Comparison of ENCODE assay signal across 8 cellular contexts in the genomic region with DNA sequence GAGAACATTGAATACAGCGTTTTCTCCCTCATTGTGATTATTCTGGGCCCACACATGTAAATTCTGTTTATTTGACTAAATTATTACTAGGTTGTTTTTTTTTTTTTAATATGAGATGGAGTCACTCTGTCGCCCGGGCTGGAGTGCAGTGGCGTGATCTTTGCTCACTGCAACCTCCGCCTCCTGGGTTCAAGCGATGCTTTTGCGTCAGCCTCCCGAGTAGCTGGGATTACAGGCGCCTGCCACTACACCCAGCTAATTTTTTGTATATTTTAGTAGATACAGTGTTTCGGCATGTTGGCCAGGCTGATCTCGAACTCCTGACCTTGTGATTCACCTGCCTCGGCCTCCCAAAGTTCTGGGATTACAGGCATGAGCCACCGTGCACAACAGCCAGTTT. TPM values are rescaled to one million over a fixed set of nuclear protein-coding genes. Genes with fewer than 3 reads are reported as not detected.
DNase-seq lines count a peak whose midpoint lies in the region; TF ChIP-seq lines count a peak whose summit lies in the region.
"Not testable (repeated sequence)": the region's sequence is repeated elsewhere in the genome, so short reads cannot be mapped to it uniquely, and the experiment has no call there.

No MANE protein-coding gene starts in this region.

- peaks cover 28% of the 10 kb centered on the region for H3K4me1 ChIP-seq in A673 (ENCODE audit: insufficient read depth, low read length, poor library complexity, severe bottlenecking)
- H3K4me1 ChIP-seq in adipocyte (ENCODE audit: control insufficient read depth, insufficient read depth, low read length), result peaks cover 56% of the 10 kb centered on the region
- peaks cover 58 to 90% (median 71%) of the 10 kb centered on the region in 4 donors for H3K4me1 ChIP-seq in esophagus muscularis mucosa
- peaks cover 24 to 77% (median 65%) of the 10 kb centered on the region in 4 donors for H3K4me1 ChIP-seq in liver (ENCODE audit: control insufficient read depth in 4 of 4, insufficient read depth in 4 of 4, low read length in 3 of 4)
- peaks cover 82 to 97% (median 89%) of the 10 kb centered on the region in 4 donors for H3K4me1 ChIP-seq in stomach

- peak overlapping the region; percentile 85 for H3K4me3 Mint-ChIP-seq in HFFc6
- H3K4me3 Mint-ChIP-seq in activated CD4-positive, alpha-beta T cell treated with anti-CD3 and anti-CD28 coated beads, Interleukin-2, amount 10 ng/mL, durations not matched to agents 24 days and 14 days, result peak overlapping the region; percentile 59
- peak overlapping the region; percentile 66 for H3K4me3 Mint-ChIP-seq in neural crest cell

- POLR2A ChIA-PET in A673 (lab: Charles Lee; ENCODE audit: low non-redundant PET), result not testable (repeated sequence)

- BruUV-seq in A673 (replicated peaks; lab: Mats Ljungman, UMichigan), result not testable (repeated sequence)

- DNase-seq in A673 (ENCODE audit: low spot score); activated CD4-positive, alpha-beta T cell treated with anti-CD3 and anti-CD28 coated beads, Interleukin-2, amount 10 ng/mL, durations not matched to agents 24 days and 14 days; adipocyte (ENCODE audit: low read depth); neural crest cell (ENCODE audit: low read depth, low spot score); stomach: not testable (repeated sequence)
- DNase-seq in HFFc6 (peak; percentile 14), esophagus muscularis mucosa (ENCODE audit: extremely low spot score) (peak; percentile 14)

- not testable (repeated sequence) for TF ChIP-seq EP300 in esophagus muscularis mucosa (IDR thresholded peaks at IDR 0.05); stomach (IDR thresholded peaks at IDR 0.05)

- not testable (repeated sequence) for TF ChIP-seq POLR2A in esophagus muscularis mucosa (IDR thresholded peaks at IDR 0.05; ENCODE audit: low read depth); stomach (IDR thresholded peaks at IDR 0.05)

- H3K4me1 Mint-ChIP-seq in HFFc6 (ENCODE audit: low read depth), result peaks cover 66% of the 10 kb centered on the region
- H3K4me1 Mint-ChIP-seq in activated CD4-positive, alpha-beta T cell treated with anti-CD3 and anti-CD28 coated beads, Interleukin-2, amount 10 ng/mL, durations not matched to agents 24 days and 14 days, result peaks cover 47% of the 10 kb centered on the region
- peaks cover 54% of the 10 kb centered on the region for H3K4me1 Mint-ChIP-seq in neural crest cell

- CTCF ChIA-PET in A673 (lab: Charles Lee), result not testable (repeated sequence)

- not testable (repeated sequence) for H3K27me3 ChIP-seq in A673 (replicated peaks; ENCODE audit: insufficient read depth, low read depth, low read length, poor library complexity); adipocyte (replicated peaks; ENCODE audit: control insufficient read depth, insufficient read depth, low read length); esophagus muscularis mucosa; liver (ENCODE audit: control insufficient read depth in 4 of 4, insufficient read depth in 4 of 4, low read length in 3 of 4); stomach

- H3K27ac Mint-ChIP-seq in HFFc6, result peak overlapping the region; percentile 96
- not testable (repeated sequence) for H3K27ac Mint-ChIP-seq in activated CD4-positive, alpha-beta T cell treated with anti-CD3 and anti-CD28 coated beads, Interleukin-2, amount 10 ng/mL, durations not matched to agents 24 days and 14 days
- peak overlapping the region; percentile 61 for H3K27ac Mint-ChIP-seq in neural crest cell (ENCODE audit: unreplicated experiment)

- H3K27ac ChIP-seq in A673 (ENCODE audit: low read depth, low read length, poor library complexity, severe bottlenecking) (peak overlapping the region; percentile 73), esophagus muscularis mucosa (replicated peaks in 1 of 4) (peak overlapping the region; percentile 57 to 83 (median 66)), liver (ENCODE audit: low read depth in 1 of 2, low read length in 2 of 2) (peak overlapping the region; percentile 45 to 72), stomach (peak overlapping the region in 4 of 5 donors; percentile 62 to 79 (median 66))

- H3K36me3 Mint-ChIP-seq in HFFc6 (ENCODE audit: low read depth), result peaks cover 20% of the 10 kb centered on the region
- H3K36me3 Mint-ChIP-seq in activated CD4-positive, alpha-beta T cell treated with anti-CD3 and anti-CD28 coated beads, Interleukin-2, amount 10 ng/mL, durations not matched to agents 24 days and 14 days (ENCODE audit: low read depth), result peaks cover 11% of the 10 kb centered on the region
- not testable (repeated sequence) for H3K36me3 Mint-ChIP-seq in neural crest cell (ENCODE audit: low read depth)

- 69% methylated on average over 13 of the region's 13 CpGs for WGBS in esophagus muscularis mucosa
- WGBS in liver, result 46% methylated on average over 13 of the region's 13 CpGs
- 55 to 71% (median 63%) methylated on average over 13 of the region's 13 CpGs for WGBS in stomach, 5 donors

- not testable (repeated sequence) for H3K9ac ChIP-seq in adipocyte (ENCODE audit: low read length); liver (ENCODE audit: low read depth in 1 of 2, low read length in 2 of 2)

- H3K9me3 ChIP-seq in A673 (ENCODE audit: low read depth, low read length, poor library complexity, severe bottlenecking); adipocyte (ENCODE audit: control insufficient read depth, low read length); esophagus muscularis mucosa; liver (ENCODE audit: control insufficient read depth in 4 of 4, low read length in 3 of 4); stomach: not testable (repeated sequence)

- H3K27me3 Mint-ChIP-seq in HFFc6 (ENCODE audit: insufficient read depth); activated CD4-positive, alpha-beta T cell treated with anti-CD3 and anti-CD28 coated beads, Interleukin-2, amount 10 ng/mL, durations not matched to agents 24 days and 14 days; neural crest cell (ENCODE audit: low read depth): not testable (repeated sequence)

- H3K4me3 ChIP-seq in A673 (ENCODE audit: low read depth, low read length, poor library complexity, severe bottlenecking); esophagus muscularis mucosa; liver (ENCODE audit: low read depth in 1 of 3, low read length in 3 of 3); stomach: not testable (repeated sequence)
- peak overlapping the region; percentile 70 for H3K4me3 ChIP-seq in adipocyte (ENCODE audit: low read length)

- TF ChIP-seq CTCF in A673 (conservative IDR thresholded peaks at IDR 0.05; ENCODE audit: low read depth, low read length); HFFc6 (IDR thresholded peaks at IDR 0.05); esophagus muscularis mucosa (IDR thresholded peaks at IDR 0.05); liver (IDR thresholded peaks at IDR 0.05; ENCODE audit: low read depth, low read length, missing input control); neural crest cell (conservative IDR thresholded peaks at IDR 0.05); stomach (IDR thresholded peaks at IDR 0.05): not testable (repeated sequence)

- not testable (repeated sequence) for H3K9me3 Mint-ChIP-seq in HFFc6; activated CD4-positive, alpha-beta T cell treated with anti-CD3 and anti-CD28 coated beads, Interleukin-2, amount 10 ng/mL, durations not matched to agents 24 days and 14 days; neural crest cell

- H3K36me3 ChIP-seq in A673 (ENCODE audit: insufficient read depth, low read length, poor library complexity, severe bottlenecking); adipocyte (ENCODE audit: control insufficient read depth, insufficient read depth, low read length, severe bottlenecking); esophagus muscularis mucosa; liver (ENCODE audit: control insufficient read depth in 4 of 4, insufficient read depth in 3 of 4, low read depth in 1 of 4, low read length in 3 of 4); stomach: not testable (repeated sequence)

- not testable (repeated sequence) for TF ChIP-seq RAD21 in liver (IDR thresholded peaks at IDR 0.05)

- intact Hi-C loops in A673 (cut with micrococcal nuclease; ENCODE audit: unreplicated experiment); activated CD4-positive, alpha-beta T cell treated with anti-CD3 and anti-CD28 coated beads, Interleukin-2, amount 10 ng/mL, durations not matched to agents 24 days and 14 days (cut with micrococcal nuclease); stomach (cut with DNase I; ENCODE audit: low total_unique reads): not testable (repeated sequence)
- intact Hi-C loops in esophagus muscularis mucosa (cut with DNase I), result loop anchor here (5.0 to 10.0 kb wide), 2 partner anchors 91 to 141 kb away; no protein-coding TSS in a partner anchor

TF ChIP-seq in liver, 16 proteins besides CTCF, POLR2A, EP300 and RAD21:
- TF ChIP-seq HNF4A (conservative IDR thresholded peaks at IDR 0.05), result peak; percentile 31 to 42
- peak in 1 of 2 donors; percentile 14 for TF ChIP-seq JUND (IDR thresholded peaks at IDR 0.05)
- peak in 1 of 2 donors; percentile 41 for TF ChIP-seq RXRA (IDR thresholded peaks at IDR 0.05)

RNA-seq across cellular contexts. Expression of a gene that starts 5.9 kb away (rescaled TPM):
- 52.2 and 56.6 TPM in 2 replicates for total RNA-seq in A673 (2021)
- total RNA-seq in HFFc6 (2021; fragmentation: NEBNext Ultra II Directional; extraction: Animal tissue kit (Norgen Biotek cat#: 25700)), result 10 to 100 TPM; 30.8 to 36.3 (median 34.3) TPM
- 27.3 and 31.3 TPM in 2 replicates for total RNA-seq in activated CD4-positive, alpha-beta T cell treated with anti-CD3 and anti-CD28 coated beads, Interleukin-2, amount 10 ng/mL, durations not matched to agents 24 days and 14 days
- total RNA-seq in esophagus muscularis mucosa, result 10 to 100 TPM; 34.5 to 57.0 (median 45.4) TPM
- 10 to 100 TPM; 29.9 to 39.1 TPM for total RNA-seq in liver
- polyA plus RNA-seq in liver, result 10 to 100 TPM in 1 of 2 donors, 1 to 10 TPM in 1; 4.6 to 22.8 TPM
- 36.8 and 42.8 TPM in 2 replicates for total RNA-seq in neural crest cell
- 100 to 1,000 TPM in 1 of 5 donors, 10 to 100 TPM in 4; 13.6 to 316 (median 47.9) TPM for total RNA-seq in stomach
- polyA plus RNA-seq in stomach, result 1 to 10 TPM in 1 of 3 donors, under 1 TPM in 2; 0.88 to 5.8 (median 0.92) TPM
